27 cellular contexts compared by ENCODE assay signal in the genomic region with DNA sequence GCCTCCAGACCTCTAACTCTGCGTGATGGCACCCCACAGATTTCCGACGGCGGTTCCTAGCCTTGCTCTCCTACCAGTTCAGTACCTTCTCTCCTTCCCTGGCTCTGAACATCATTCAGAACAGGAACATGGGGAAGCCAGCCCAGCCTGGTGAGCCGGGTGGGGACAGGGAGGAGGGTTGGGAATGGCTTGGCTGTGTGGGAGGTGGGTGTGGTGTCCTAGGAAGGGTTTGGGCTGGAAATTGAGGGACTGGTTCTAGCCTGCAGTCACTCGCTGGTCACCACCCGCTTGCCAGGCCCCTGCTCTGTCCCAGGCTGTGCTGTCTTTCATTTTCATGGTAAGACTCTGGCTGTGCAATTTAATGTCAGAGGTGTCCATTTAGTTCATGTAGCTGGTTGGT.
"Had no signal": no experiment of that assay in that cellular context is flagged by ENCODE, and none has a peak within 500 bp of the region (broad histone marks: within the 10 kb centered on the region; RNA-seq: fewer than 3 reads in every experiment).

No MANE protein-coding gene starts in this region.

- H3K27ac ChIP-seq: neutrophil, pancreas, psoas muscle, right lobe of liver, sigmoid colon, stomach, thoracic aorta, thyroid gland, tibial nerve, upper lobe of left lung, vagina had no signal

- H3K4me1 ChIP-seq: pancreas, psoas muscle, right lobe of liver, sigmoid colon, stomach, thyroid gland, tibial nerve, upper lobe of left lung, vagina had no signal

- H3K4me3 Mint-ChIP-seq: naive thymus-derived CD8-positive, alpha-beta T cell; natural killer cell treated with Interleukin-12 subunit alpha and Interleukin-12 subunit beta and Interleukin-15 and Interleukin-18, amount 100 ng/mL, for 72 hours; nephron progenitor cell; neural crest cell; stimulated activated naive B cell treated with anti-CD40 and anti-IgM and Interleukin-4, amounts not matched to agents 10 μg/mL and 1 μg/mL and 100 μg/mL, for 72 hours; stimulated activated naive CD8-positive, alpha-beta T cell treated with anti-CD3 and anti-CD28 coated beads, Interleukin-15, Interleukin-2, amounts not matched to agents 100 ng/mL and 50 ng/mL, for 24 hours had no signal

- H3K27me3 Mint-ChIP-seq: naive thymus-derived CD8-positive, alpha-beta T cell; natural killer cell treated with Interleukin-12 subunit alpha and Interleukin-12 subunit beta and Interleukin-15 and Interleukin-18, amount 100 ng/mL, for 72 hours; progenitor cell of endocrine pancreas; stimulated activated naive B cell treated with anti-CD40 and anti-IgM and Interleukin-4, amounts not matched to agents 10 μg/mL and 1 μg/mL and 100 μg/mL, for 72 hours; stimulated activated naive CD8-positive, alpha-beta T cell treated with anti-CD3 and anti-CD28 coated beads, Interleukin-15, Interleukin-2, amounts not matched to agents 100 ng/mL and 50 ng/mL, for 24 hours had no signal

- H3K27ac Mint-ChIP-seq: natural killer cell treated with Interleukin-12 subunit alpha and Interleukin-12 subunit beta and Interleukin-15 and Interleukin-18, amount 100 ng/mL, for 72 hours; progenitor cell of endocrine pancreas; stimulated activated naive B cell treated with anti-CD40 and anti-IgM and Interleukin-4, amounts not matched to agents 10 μg/mL and 1 μg/mL and 100 μg/mL, for 72 hours had no signal

- H3K27me3 ChIP-seq: neutrophil, pancreas, right lobe of liver, sigmoid colon, stomach, thyroid gland, tibial nerve, upper lobe of left lung, vagina had no signal

- H3K4me3 ChIP-seq: pancreas, psoas muscle, right lobe of liver, sigmoid colon, stomach, thoracic aorta, thyroid gland, tibial nerve, upper lobe of left lung, vagina had no signal

- DNase-seq: naive thymus-derived CD8-positive, alpha-beta T cell; nephron progenitor cell; nucleus accumbens; pancreas; psoas muscle; right lobe of liver; sigmoid colon; small intestine; stimulated activated CD4-positive, alpha-beta T cell treated with anti-CD3 and anti-CD28 coated beads, Interleukin-12 subunit alpha, Interleukin-12 subunit beta, amount 100 ng/mL, for 4 hours; stimulated activated CD4-positive, alpha-beta T cell treated with anti-CD3 and anti-CD28 coated beads, Interleukin-1b, Interleukin-23, amount 100 ng/mL, for 48 hours; stimulated activated CD4-positive, alpha-beta T cell treated with anti-CD3 and anti-CD28 coated beads, Interleukin-4, amount 100 ng/mL, for 1 hour; stimulated activated CD4-positive, alpha-beta T cell treated with anti-CD3 and anti-CD28 coated beads, Interleukin-4, amount 100 ng/mL, for 4 hours; stimulated activated CD8-positive, alpha-beta memory T cell treated with anti-CD3 and anti-CD28 coated beads, Interleukin-4, amount 100 ng/mL, for 48 hours; stimulated activated naive B cell treated with anti-CD40 and anti-IgM and Interleukin-4, amounts not matched to agents 10 μg/mL and 1 μg/mL and 100 μg/mL, for 72 hours; stimulated activated naive CD4-positive, alpha-beta T cell treated with Interleukin-2 at 50 U/mL for 16 hours; stomach; thyroid gland; trophoblast cell; upper lobe of left lung had no signal

- H3K9me3 ChIP-seq: neutrophil, pancreas, psoas muscle, right lobe of liver, sigmoid colon, stomach, thoracic aorta, thyroid gland, tibial nerve, upper lobe of left lung, vagina had no signal

- H3K9me3 Mint-ChIP-seq: naive thymus-derived CD8-positive, alpha-beta T cell; natural killer cell treated with Interleukin-12 subunit alpha and Interleukin-12 subunit beta and Interleukin-15 and Interleukin-18, amount 100 ng/mL, for 72 hours; nephron progenitor cell; neural crest cell; stimulated activated naive B cell treated with anti-CD40 and anti-IgM and Interleukin-4, amounts not matched to agents 10 μg/mL and 1 μg/mL and 100 μg/mL, for 72 hours; stimulated activated naive CD8-positive, alpha-beta T cell treated with anti-CD3 and anti-CD28 coated beads, Interleukin-15, Interleukin-2, amounts not matched to agents 100 ng/mL and 50 ng/mL, for 24 hours had no signal
